In genomic region chr12:113911971-113912760, GRCh38 we compare ENCODE assay signal across 7 cellular contexts.
"Had no signal": no experiment of that assay in that cellular context is flagged by ENCODE, and none has a peak within 500 bp of the region (broad histone marks: within the 10 kb centered on the region; RNA-seq: fewer than 3 reads in every experiment).

No MANE protein-coding gene starts in this region.

- H3K27me3 Mint-ChIP-seq: activated naive CD8-positive, alpha-beta T cell treated with anti-CD3 and anti-CD28 coated beads for 36 hours; activated T-helper 17 cell treated with anti-CD3 and anti-CD28 coated beads, Interleukin-2, amount 50 U/mL, for 72 hours had no signal

- H3K4me3 ChIP-seq: MG63 had no signal

- H3K27ac Mint-ChIP-seq: activated naive CD4-positive, alpha-beta T cell treated with anti-CD3 and anti-CD28 coated beads for 36 hours; activated naive CD8-positive, alpha-beta T cell treated with anti-CD3 and anti-CD28 coated beads for 36 hours; activated T-helper 17 cell treated with anti-CD3 and anti-CD28 coated beads, Interleukin-2, amount 50 U/mL, for 72 hours; T-helper 1 cell treated with Interleukin-12 subunit alpha and Interleukin-12 subunit beta and Interleukin-4 antibody, amounts not matched to agents 30 μg/mL and 1 μg/mL, for 36 hours; WTC11 had no signal

- H3K4me1 Mint-ChIP-seq: activated naive CD8-positive, alpha-beta T cell treated with anti-CD3 and anti-CD28 coated beads for 36 hours; activated T-helper 17 cell treated with anti-CD3 and anti-CD28 coated beads, Interleukin-2, amount 50 U/mL, for 72 hours had no signal

- H3K27me3 ChIP-seq: MG63 had no signal

- H3K36me3 ChIP-seq: MG63 had no signal

- H3K9me3 Mint-ChIP-seq: activated naive CD4-positive, alpha-beta T cell treated with anti-CD3 and anti-CD28 coated beads for 36 hours; activated naive CD8-positive, alpha-beta T cell treated with anti-CD3 and anti-CD28 coated beads for 36 hours; activated T-helper 17 cell treated with anti-CD3 and anti-CD28 coated beads, Interleukin-2, amount 50 U/mL, for 72 hours; T-helper 1 cell treated with Interleukin-12 subunit alpha and Interleukin-12 subunit beta and Interleukin-4 antibody, amounts not matched to agents 30 μg/mL and 1 μg/mL, for 36 hours; WTC11 had no signal

- H3K9me3 ChIP-seq: MG63 had no signal

- DNase-seq: activated gamma-delta T cell had no signal

- H3K4me3 Mint-ChIP-seq: activated naive CD4-positive, alpha-beta T cell treated with anti-CD3 and anti-CD28 coated beads for 36 hours; activated naive CD8-positive, alpha-beta T cell treated with anti-CD3 and anti-CD28 coated beads for 36 hours; activated T-helper 17 cell treated with anti-CD3 and anti-CD28 coated beads, Interleukin-2, amount 50 U/mL, for 72 hours; T-helper 1 cell treated with Interleukin-12 subunit alpha and Interleukin-12 subunit beta and Interleukin-4 antibody, amounts not matched to agents 30 μg/mL and 1 μg/mL, for 36 hours; WTC11 had no signal
